In the genomic region with DNA sequence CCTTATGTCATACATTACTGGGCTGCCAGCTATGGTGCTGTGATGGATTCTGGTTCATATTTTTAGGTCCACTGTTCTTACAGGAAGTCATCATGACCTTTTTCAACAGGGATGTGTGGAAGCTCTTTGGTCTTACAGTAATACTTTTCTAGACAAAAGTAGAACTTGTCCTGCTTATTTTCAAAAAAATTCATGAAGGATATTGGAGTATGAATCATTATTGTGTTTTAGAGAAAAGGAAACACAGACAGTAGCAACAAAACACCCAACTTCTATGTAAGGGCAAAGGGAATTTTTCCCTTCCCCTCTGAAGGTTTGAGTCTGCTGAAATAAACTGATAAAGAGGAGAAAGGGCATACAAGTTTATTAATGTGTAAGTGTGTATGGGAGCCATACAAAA, we compare ENCODE assay signal across 18 cellular contexts. TPM values are rescaled to one million over a fixed set of nuclear protein-coding genes. Genes with fewer than 3 reads are reported as not detected.
DNase-seq lines count a peak whose midpoint lies in the region; ATAC-seq and TF ChIP-seq lines count a peak whose summit lies in the region.
"Had no signal": no experiment of that assay in that cellular context is flagged by ENCODE, and none has a peak within 500 bp of the region (broad histone marks: within the 10 kb centered on the region; RNA-seq: fewer than 3 reads in every experiment).

No MANE protein-coding gene starts in this region.

- no peaks in the 10 kb centered on the region for H3K27me3 ChIP-seq in hepatocyte
- H3K27me3 ChIP-seq: cardiac muscle cell, sigmoid colon had no signal

- H3K36me3 ChIP-seq in hepatocyte (replicated peaks; ENCODE audit: insufficient read depth, low read depth), result no peaks in the 10 kb centered on the region
- H3K36me3 ChIP-seq: cardiac muscle cell, sigmoid colon had no signal

- ATAC-seq in activated T-cell treated with anti-CD3 and anti-CD28 coated beads, Interleukin-2, amount 50 U/mL, for 72 hours (replicated peaks in 1 of 2), result no peak
- ATAC-seq in T-helper 17 cell (no peak), GM18909 (IDR thresholded peaks at IDR 0.05; ENCODE audit: poor library complexity, unreplicated experiment) (no peak)
- no peak for ATAC-seq in stimulated activated memory B cell treated with anti-CD40 and anti-IgM and Interleukin-4, amounts not matched to agents 10 μg/mL and 1 μg/mL and 100 μg/mL, for 72 hours

- H3K4me2 ChIP-seq in hepatocyte, result no peak overlapping the region

- peak overlapping the region; percentile 15 for H3K27ac ChIP-seq in hepatocyte
- H3K27ac ChIP-seq: cardiac muscle cell, HL-60, sigmoid colon had no signal

- H3K36me3 Mint-ChIP-seq in activated T-cell treated with anti-CD3 and anti-CD28 coated beads, Interleukin-2, amount 50 U/mL, for 72 hours (ENCODE audit: insufficient read depth in 2 of 2), result no peaks in the 10 kb centered on the region
- H3K36me3 Mint-ChIP-seq in activated T-cell treated with anti-CD3 and anti-CD28 coated beads, Interleukin-2, amount 50 U/mL, for 24 hours (ENCODE audit: low read depth), result no peaks in the 10 kb centered on the region
- no peaks in the 10 kb centered on the region for H3K36me3 Mint-ChIP-seq in T-helper 17 cell (ENCODE audit: low read depth)
- no peaks in the 10 kb centered on the region for H3K36me3 Mint-ChIP-seq in stimulated activated memory B cell treated with anti-CD40 and anti-IgM and Interleukin-4, amounts not matched to agents 10 μg/mL and 1 μg/mL and 100 μg/mL, for 72 hours

- peaks cover 38% of the 10 kb centered on the region for H3K4me1 ChIP-seq in hepatocyte (ENCODE audit: insufficient read depth)

- H3K27ac Mint-ChIP-seq in activated T-cell treated with anti-CD3 and anti-CD28 coated beads, Interleukin-2, amount 50 U/mL, for 72 hours, result peak overlapping the region; percentile 89
- no peak overlapping the region for H3K27ac Mint-ChIP-seq in activated T-cell treated with anti-CD3 and anti-CD28 coated beads, Interleukin-2, amount 50 U/mL, for 24 hours
- H3K27ac Mint-ChIP-seq in T-helper 17 cell, result peak overlapping the region; percentile 94
- peak overlapping the region; percentile 28 for H3K27ac Mint-ChIP-seq in stimulated activated memory B cell treated with anti-CD40 and anti-IgM and Interleukin-4, amounts not matched to agents 10 μg/mL and 1 μg/mL and 100 μg/mL, for 72 hours
- H3K27ac Mint-ChIP-seq: nephron progenitor cell had no signal

- no peaks in the 10 kb centered on the region for H3K79me2 ChIP-seq in hepatocyte

- DNase-seq in activated T-cell treated with anti-CD3 and anti-CD28 coated beads, Interleukin-2, amount 50 U/mL, for 72 hours, result no peak
- DNase-seq in activated T-cell treated with anti-CD3 and anti-CD28 coated beads, Interleukin-2, amount 50 U/mL, for 24 hours, result no peak
- DNase-seq in T-helper 17 cell (no peak), hepatocyte (ENCODE audit: low spot score) (no peak), NCI-H526 (lab: John Stamatoyannopoulos, UW) (no peak), NCI-H345 (lab: John Stamatoyannopoulos, UW) (no peak)
- DNase-seq: activated CD4-positive, CD25-positive, alpha-beta regulatory T cell treated with anti-CD3 and anti-CD28 coated beads, Interleukin-2, amount 50 U/mL, for 72 hours; kidney glomerular epithelial cell; NCI-H1436 treated with DMSO at 0.1 percent for 48 hours; nephron progenitor cell; sigmoid colon had no signal

- no peak overlapping the region for H2AFZ ChIP-seq in hepatocyte

- TF ChIP-seq CTCF in hepatocyte (IDR thresholded peaks at IDR 0.05; ENCODE audit: poor library complexity), result no peak

- H3K9me3 Mint-ChIP-seq in activated T-cell treated with anti-CD3 and anti-CD28 coated beads, Interleukin-2, amount 50 U/mL, for 72 hours, result peaks cover 0 to 2% of the 10 kb centered on the region in 2 donors
- H3K9me3 Mint-ChIP-seq in activated T-cell treated with anti-CD3 and anti-CD28 coated beads, Interleukin-2, amount 50 U/mL, for 24 hours, result no peaks in the 10 kb centered on the region
- H3K9me3 Mint-ChIP-seq in stimulated activated memory B cell treated with anti-CD40 and anti-IgM and Interleukin-4, amounts not matched to agents 10 μg/mL and 1 μg/mL and 100 μg/mL, for 72 hours, result no peaks in the 10 kb centered on the region

- H3K4me3 Mint-ChIP-seq in activated T-cell treated with anti-CD3 and anti-CD28 coated beads, Interleukin-2, amount 50 U/mL, for 72 hours, result peak overlapping the region; percentile 3 to 66
- H3K4me3 Mint-ChIP-seq in activated T-cell treated with anti-CD3 and anti-CD28 coated beads, Interleukin-2, amount 50 U/mL, for 24 hours, result no peak overlapping the region
- H3K4me3 Mint-ChIP-seq in T-helper 17 cell, result no peak overlapping the region
- no peak overlapping the region for H3K4me3 Mint-ChIP-seq in stimulated activated memory B cell treated with anti-CD40 and anti-IgM and Interleukin-4, amounts not matched to agents 10 μg/mL and 1 μg/mL and 100 μg/mL, for 72 hours
- H3K4me3 Mint-ChIP-seq: nephron progenitor cell had no signal

- H4K20me1 ChIP-seq in hepatocyte (ENCODE audit: insufficient read depth, poor library complexity, severe bottlenecking), result no peaks in the 10 kb centered on the region

- no peak overlapping the region for H3K4me3 ChIP-seq in hepatocyte
- H3K4me3 ChIP-seq: cardiac muscle cell, sigmoid colon had no signal

- peaks cover 36% of the 10 kb centered on the region for H3K27me3 Mint-ChIP-seq in activated T-cell treated with anti-CD3 and anti-CD28 coated beads, Interleukin-2, amount 50 U/mL, for 72 hours (ENCODE audit: low read depth)
- H3K27me3 Mint-ChIP-seq in activated T-cell treated with anti-CD3 and anti-CD28 coated beads, Interleukin-2, amount 50 U/mL, for 24 hours, result peaks cover 79% of the 10 kb centered on the region
- H3K27me3 Mint-ChIP-seq in T-helper 17 cell, result no peaks in the 10 kb centered on the region
- H3K27me3 Mint-ChIP-seq in stimulated activated memory B cell treated with anti-CD40 and anti-IgM and Interleukin-4, amounts not matched to agents 10 μg/mL and 1 μg/mL and 100 μg/mL, for 72 hours, result no peaks in the 10 kb centered on the region

- peaks cover 53% of the 10 kb centered on the region for H3K4me1 Mint-ChIP-seq in activated T-cell treated with anti-CD3 and anti-CD28 coated beads, Interleukin-2, amount 50 U/mL, for 72 hours (ENCODE audit: low read depth)
- H3K4me1 Mint-ChIP-seq in activated T-cell treated with anti-CD3 and anti-CD28 coated beads, Interleukin-2, amount 50 U/mL, for 24 hours (ENCODE audit: low read depth), result peaks cover 70% of the 10 kb centered on the region
- H3K4me1 Mint-ChIP-seq in T-helper 17 cell, result peaks cover 33% of the 10 kb centered on the region
- H3K4me1 Mint-ChIP-seq in stimulated activated memory B cell treated with anti-CD40 and anti-IgM and Interleukin-4, amounts not matched to agents 10 μg/mL and 1 μg/mL and 100 μg/mL, for 72 hours, result peaks cover 36% of the 10 kb centered on the region

- H3K9me3 ChIP-seq in T-helper 17 cell (ENCODE audit: control insufficient read depth, low read length, poor library complexity, severe bottlenecking), result no peaks in the 10 kb centered on the region
- H3K9me3 ChIP-seq in hepatocyte (ENCODE audit: low read depth), result no peaks in the 10 kb centered on the region
- H3K9me3 ChIP-seq: sigmoid colon had no signal

- H3K9me2 ChIP-seq in hepatocyte (replicated peaks; ENCODE audit: insufficient read depth), result no peaks in the 10 kb centered on the region

RNA-seq across cellular contexts. Expression of a gene that starts 54.7 kb away (rescaled TPM):
- under 1 TPM in 1 of 2 donors, not detected in 1; 0.09 TPM for total RNA-seq in activated T-cell treated with anti-CD3 and anti-CD28 coated beads, Interleukin-2, amount 50 U/mL, for 72 hours
- not detected for total RNA-seq in T-helper 17 cell
- total RNA-seq in hepatocyte, result not detected in 2 replicates
- polyA plus RNA-seq in hepatocyte, result not detected in 2 replicates
- total RNA-seq: cardiac muscle cell, glomerular endothelial cell, H4, NCI-H460, sigmoid colon had no signal
- polyA plus RNA-seq: cardiac muscle cell had no signal

Comparison
In these comparisons a context has a peak if more than half of its experiments do, and no peak if none do; other contexts are left out.
1. H3K4me3 Mint-ChIP-seq: peak in activated T-cell treated with anti-CD3 and anti-CD28 coated beads, Interleukin-2, amount 50 U/mL, for 72 hours (2 of 2); none in activated T-cell treated with anti-CD3 and anti-CD28 coated beads, Interleukin-2, amount 50 U/mL, for 24 hours (single experiment), T-helper 17 cell (single experiment) and stimulated activated memory B cell treated with anti-CD40 and anti-IgM and Interleukin-4, amounts not matched to agents 10 μg/mL and 1 μg/mL and 100 μg/mL, for 72 hours (single experiment).